Comparison of ENCODE assay signal across 8 cellular contexts in genomic region chr7:129163875-129164544, GRCh38. TPM values are rescaled to one million over a fixed set of nuclear protein-coding genes. Genes with fewer than 3 reads are reported as not detected.
DNase-seq lines count a peak whose midpoint lies in the region; ATAC-seq and TF ChIP-seq lines count a peak whose summit lies in the region.

No MANE protein-coding gene starts in this region.

- H3K36me3 ChIP-seq in lower lobe of right lung = no peaks in the 10 kb centered on the region

- no peak overlapping the region for H3K4me3 Mint-ChIP-seq in brain

- peaks cover 27% of the 10 kb centered on the region for H3K4me1 Mint-ChIP-seq in brain

- DNase-seq in AG08395 (ENCODE audit: low spot score) (peak; percentile 76), GM10248 (ENCODE audit: extremely low spot score) (no peak), NCI-H2171 (lab: John Stamatoyannopoulos, UW) (peak; percentile 20), lower lobe of right lung (no peak), NK-92 (lab: John Stamatoyannopoulos, UW; ENCODE audit: unreplicated experiment) (no peak)
- DNase-seq in stimulated activated CD4-positive, alpha-beta T cell treated with anti-CD3 and anti-CD28 coated beads, Interleukin-15, amount 100 ng/mL, for 24 hours = no peak

- H3K9me3 Mint-ChIP-seq in brain = no peaks in the 10 kb centered on the region

- H3K27me3 ChIP-seq in lower lobe of right lung (ENCODE audit: low read depth) = peaks cover 55% of the 10 kb centered on the region

- H3K27me3 Mint-ChIP-seq in brain = no peaks in the 10 kb centered on the region

- H3K9me3 ChIP-seq in lower lobe of right lung = no peaks in the 10 kb centered on the region

- ATAC-seq in lower lobe of right lung (peak in 1 of 2 donors; percentile 45), HG03108 (IDR thresholded peaks at IDR 0.05; ENCODE audit: unreplicated experiment) (no peak)

- peak; percentile 68 for TF ChIP-seq CTCF in GM10248 (IDR thresholded peaks at IDR 0.05; ENCODE audit: control extremely low read depth, extremely low read depth, low read depth, missing control alignments)
- TF ChIP-seq CTCF in brain (conservative IDR thresholded peaks at IDR 0.05) = peak; percentile 87 to 91
- TF ChIP-seq CTCF in lower lobe of right lung (IDR thresholded peaks at IDR 0.05) = peak; percentile 84

- H3K4me1 ChIP-seq in lower lobe of right lung = no peaks in the 10 kb centered on the region

- intact Hi-C loops in lower lobe of right lung (cut with DNase I) = no loop called here

- no peak overlapping the region for H3K27ac ChIP-seq in lower lobe of right lung

- POLR2A ChIA-PET in GM10248 (lab: Yijun Ruan, JAX) = interaction anchor here (1.0 to 1.3 kb wide), 2 partner anchors 17 to 73 kb away, joined by 3 to 4 read pairs; no protein-coding TSS in a partner anchor

- H3K4me3 ChIP-seq in lower lobe of right lung = no peak overlapping the region

- CTCF ChIA-PET in GM10248 (lab: Yijun Ruan, JAX) = interaction anchor here (0.6 to 17.7 kb wide), 52 partner anchors 8 to 395 kb away, joined by 3 to 220 read pairs (median 4); partner anchors contain the start of genes ATP6V1F, KCP, STRIP2 and TNPO3

- peak overlapping the region in 1 of 5 experiments; percentile 58 for H3K27ac Mint-ChIP-seq in brain

- H3K36me3 Mint-ChIP-seq in brain = peaks cover 4% of the 10 kb centered on the region

RNA-seq across cellular contexts. Expression of gene TSPAN33, which starts 19.5 kb away (rescaled TPM):
- polyA plus RNA-seq in brain (ENCODE audit: insufficient read depth, low read depth, low replicate concordance) = 15.1 TPM
- total RNA-seq in lower lobe of right lung = 9.5 TPM

RNA-seq across cellular contexts. Expression of gene SMO, which starts 24.4 kb away (rescaled TPM):
- 6.1 TPM for polyA plus RNA-seq in brain (ENCODE audit: insufficient read depth, low read depth, low replicate concordance)
- 3.1 TPM for total RNA-seq in lower lobe of right lung

Comparison
In these comparisons a context has a peak if more than half of its experiments do, and no peak if none do; other contexts are left out.
1. DNase-seq: peak in AG08395 (single experiment) and NCI-H2171 (single experiment); none in GM10248 (single experiment), lower lobe of right lung (single experiment), NK-92 (single experiment) and stimulated activated CD4-positive, alpha-beta T cell treated with anti-CD3 and anti-CD28 coated beads, Interleukin-15, amount 100 ng/mL, for 24 hours (single experiment).
2. Peak in every context shown above with its lines, with median percentiles within 50 percentile points of each other: CTCF ChIP-seq.